ENCODE assay signal across 16 cellular contexts in genomic region chr6:56814308-56814707, GRCh38.
DNase-seq lines count a peak whose midpoint lies in the region; ATAC-seq, FAIRE-seq and TF ChIP-seq lines count a peak whose summit lies in the region.
"Had no signal": no experiment of that assay in that cellular context is flagged by ENCODE, and none has a peak within 500 bp of the region (broad histone marks: within the 10 kb centered on the region; RNA-seq: fewer than 3 reads in every experiment).

No MANE protein-coding gene starts in this region.

- ATAC-seq in GM21717 (IDR thresholded peaks at IDR 0.05; ENCODE audit: unreplicated experiment) (peak; percentile 61), GM21447 (IDR thresholded peaks at IDR 0.05; ENCODE audit: unreplicated experiment) (no peak)
- ATAC-seq: naive thymus-derived CD8-positive, alpha-beta T cell; T-helper 17 cell had no signal

- DNase-seq in GM12891 (ENCODE audit: insufficient read length, low spot score) = no peak
- DNase-seq in NCI-H69 (lab: John Stamatoyannopoulos, UW) = peak; percentile 75
- peak; percentile 52 for DNase-seq in myocyte (ENCODE audit: low read depth)
- DNase-seq in GM19239 (ENCODE audit: insufficient read length, low spot score) = no peak
- no peak for DNase-seq in LoVo (ENCODE audit: low spot score)
- DNase-seq in dermis blood vessel endothelial cell = no peak
- DNase-seq: activated CD4-positive, alpha-beta memory T cell treated with anti-CD3 and anti-CD28 coated beads, Interleukin-2, amount 10 ng/mL, durations not matched to agents 7 days and 5 days; activated naive CD4-positive, alpha-beta T cell treated with anti-CD3 and anti-CD28 coated beads, Interleukin-2, amount 10 ng/mL, durations not matched to agents 7 days and 5 days; cortex of kidney; foreskin fibroblast; naive thymus-derived CD8-positive, alpha-beta T cell; NCI-H1436 treated with DMSO at 0.1 percent for 48 hours; T-helper 17 cell had no signal

- TF ChIP-seq POLR2A in GM12891 (IDR thresholded peaks at IDR 0.05; ENCODE audit: low read depth, low read length) = no peak

- peak; percentile 54 for FAIRE-seq in GM12891 (lab: Jason Lieb, UNC)
- no peak for FAIRE-seq in GM19239 (lab: Jason Lieb, UNC)
- FAIRE-seq: keratinocyte had no signal

TF ChIP-seq in GM12891, 5 proteins besides CTCF, POLR2A, EP300 and RAD21:
- TF ChIP-seq PAX5 (IDR thresholded peaks at IDR 0.05; ENCODE audit: insufficient read depth, low read length, severe bottlenecking) (no peak), POU2F2 (IDR thresholded peaks at IDR 0.05; ENCODE audit: low read depth, low read length) (no peak), POLR2AphosphoS5 (IDR thresholded peaks at IDR 0.05; ENCODE audit: low read depth, low read length) (no peak), TAF1 (IDR thresholded peaks at IDR 0.05; ENCODE audit: low read depth, low read length) (no peak), SPI1 (IDR thresholded peaks at IDR 0.05; ENCODE audit: low read depth, low read length) (no peak)

Comparison
In these comparisons a context has a peak if more than half of its experiments do, and no peak if none do; other contexts are left out.
1. DNase-seq: peak in NCI-H69 (single experiment) and myocyte (single experiment); none in GM12891 (single experiment), GM19239 (single experiment), LoVo (single experiment) and dermis blood vessel endothelial cell (single experiment).